9 cellular contexts compared by ENCODE assay signal in the genomic region with DNA sequence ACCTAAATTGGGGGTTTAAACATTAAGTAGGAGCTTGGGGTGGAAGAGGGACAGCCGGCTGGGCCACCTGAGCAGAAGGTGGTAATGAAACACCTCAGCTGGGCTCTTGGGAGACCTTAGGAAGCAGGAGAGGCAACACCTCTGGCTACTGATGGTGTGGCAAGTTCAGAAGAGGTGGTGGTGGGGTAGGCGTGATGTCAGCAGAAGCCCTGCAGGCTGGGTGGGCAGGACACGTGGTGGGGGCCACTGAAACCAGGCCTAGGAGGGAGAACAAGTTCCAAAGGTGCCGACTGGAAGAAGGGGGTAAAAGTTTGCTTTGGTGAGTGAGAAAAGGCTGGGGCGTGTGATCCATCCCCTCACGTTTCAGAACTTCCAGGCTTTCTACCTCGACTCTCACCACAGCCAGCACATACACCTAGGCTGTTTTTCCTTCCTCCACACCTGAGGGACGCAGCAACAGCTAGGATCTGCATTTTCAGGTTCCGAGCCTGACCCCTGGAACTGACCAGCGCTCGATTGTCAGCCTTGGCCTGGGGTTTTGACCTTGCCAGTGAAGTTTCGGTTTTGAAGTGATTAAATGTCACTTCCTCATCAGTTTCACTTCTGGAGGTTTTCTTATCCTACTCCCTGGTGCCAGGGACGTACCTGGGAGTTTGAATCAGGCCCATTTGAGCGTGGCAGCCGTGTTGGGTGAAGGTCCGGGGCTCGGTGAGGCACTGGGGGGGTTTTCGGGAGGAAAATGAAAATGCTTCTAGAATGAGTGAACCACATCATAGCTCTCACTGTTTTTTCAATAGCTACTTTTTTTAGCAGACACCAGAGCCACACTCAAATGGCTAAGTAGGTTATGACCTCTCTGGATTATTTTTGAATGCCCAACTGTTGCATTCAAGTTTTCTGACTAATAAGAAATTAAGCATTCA. TPM values are rescaled to one million over a fixed set of nuclear protein-coding genes. Genes with fewer than 3 reads are reported as not detected.
DNase-seq lines count a peak whose midpoint lies in the region; ATAC-seq and TF ChIP-seq lines count a peak whose summit lies in the region.
"Had no signal": no experiment of that assay in that cellular context is flagged by ENCODE, and none has a peak within 500 bp of the region (broad histone marks: within the 10 kb centered on the region; RNA-seq: fewer than 3 reads in every experiment).

No MANE protein-coding gene starts in this region.

- peak overlapping the region; percentile 54 to 66 for H3K27ac Mint-ChIP-seq in activated naive CD4-positive, alpha-beta T cell treated with anti-CD3 and anti-CD28 coated beads, Interleukin-2, amount 50 U/mL, for 72 hours

- no peaks in the 10 kb centered on the region for H3K27me3 ChIP-seq in heart left ventricle
- no peaks in the 10 kb centered on the region for H3K27me3 ChIP-seq in lower lobe of right lung (ENCODE audit: low read depth)
- no peaks in the 10 kb centered on the region for H3K27me3 ChIP-seq in upper lobe of left lung
- H3K27me3 ChIP-seq: pancreas had no signal

- H3K4me1 ChIP-seq in heart left ventricle (peaks cover 10 to 99% (median 69%) of the 10 kb centered on the region in 12 donors), lower lobe of right lung (peaks cover 63% of the 10 kb centered on the region), upper lobe of left lung (peaks cover 34 to 53% (median 48%) of the 10 kb centered on the region in 4 donors)

- TF ChIP-seq CTCF in heart left ventricle (IDR thresholded peaks at IDR 0.05) (no peak), lower lobe of right lung (IDR thresholded peaks at IDR 0.05) (no peak), upper lobe of left lung (IDR thresholded peaks at IDR 0.05) (no peak)

- H3K9me3 Mint-ChIP-seq in activated naive CD4-positive, alpha-beta T cell treated with anti-CD3 and anti-CD28 coated beads, Interleukin-2, amount 50 U/mL, for 72 hours: no peaks in the 10 kb centered on the region

- no peak for TF ChIP-seq EP300 in upper lobe of left lung (IDR thresholded peaks at IDR 0.05)

- H3K36me3 ChIP-seq in heart left ventricle (peaks cover 0 to 76% (median 67%) of the 10 kb centered on the region in 9 donors), lower lobe of right lung (peaks cover 78% of the 10 kb centered on the region), upper lobe of left lung (peaks cover 7 to 75% (median 43%) of the 10 kb centered on the region in 4 donors)

- DNase-seq in heart left ventricle (peak in 2 of 5 donors; percentile 20 to 48), Right ventricle myocardium inferior (ENCODE audit: missing footprints) (no peak), lower lobe of right lung (no peak), upper lobe of left lung (no peak), 8988T (no peak), OCI-M2 (lab: John Stamatoyannopoulos, UW; ENCODE audit: unreplicated experiment) (no peak)
- no peak for DNase-seq in activated naive CD4-positive, alpha-beta T cell treated with anti-CD3 and anti-CD28 coated beads, Interleukin-2, amount 50 U/mL, for 72 hours (ENCODE audit: low spot score in 2 of 2)
- no peak for DNase-seq in activated T-cell treated with anti-CD3 and anti-CD28 coated beads, Interleukin-2, amount 50 U/mL, for 1 hour

- H3K9me3 ChIP-seq in heart left ventricle (no peaks in the 10 kb centered on the region), lower lobe of right lung (no peaks in the 10 kb centered on the region), upper lobe of left lung (no peaks in the 10 kb centered on the region)
- H3K9me3 ChIP-seq: pancreas had no signal

- intact Hi-C loops in heart left ventricle (cut with DNase I) (loop anchor here in 2 of 10 donors (2.0 to 5.0 kb wide), 2 partner anchors 34 to 35 kb away; no protein-coding TSS in a partner anchor), Right ventricle myocardium inferior (cut with DNase I) (no loop called here), lower lobe of right lung (cut with DNase I) (no loop called here)

- ATAC-seq in heart left ventricle (no peak), Right ventricle myocardium inferior (no peak), lower lobe of right lung (no peak), upper lobe of left lung (ENCODE audit: low FRiP score in 2 of 2) (no peak)
- ATAC-seq in activated naive CD4-positive, alpha-beta T cell treated with anti-CD3 and anti-CD28 coated beads, Interleukin-2, amount 50 U/mL, for 72 hours: no peak
- ATAC-seq: pancreas had no signal

- TF ChIP-seq POLR2A in heart left ventricle (IDR thresholded peaks at IDR 0.05): no peak
- TF ChIP-seq POLR2A in upper lobe of left lung (IDR thresholded peaks at IDR 0.05): no peak

- H3K36me3 Mint-ChIP-seq in activated naive CD4-positive, alpha-beta T cell treated with anti-CD3 and anti-CD28 coated beads, Interleukin-2, amount 50 U/mL, for 72 hours: no peaks in the 10 kb centered on the region

- WGBS in heart left ventricle, 4 donors: 62 to 78% (median 66%) methylated on average over 18 of the region's 18 CpGs
- WGBS in upper lobe of left lung, 2 donors: 65 to 71% methylated on average over 18 of the region's 18 CpGs

- H3K4me3 ChIP-seq in heart left ventricle (no peak overlapping the region), lower lobe of right lung (no peak overlapping the region), upper lobe of left lung (no peak overlapping the region)
- H3K4me3 ChIP-seq: pancreas had no signal

- peak overlapping the region in 11 of 12 donors; percentile 19 to 76 (median 44) for H3K27ac ChIP-seq in heart left ventricle
- peak overlapping the region; percentile 25 for H3K27ac ChIP-seq in lower lobe of right lung
- peak overlapping the region; percentile 1 to 70 (median 52) for H3K27ac ChIP-seq in upper lobe of left lung
- H3K27ac ChIP-seq: pancreas had no signal

RNA-seq across cellular contexts. Expression of a gene that starts 10.0 kb away (rescaled TPM):
- total RNA-seq in heart left ventricle (10 to 100 TPM; 17.0 to 60.0 (median 36.4) TPM), Right ventricle myocardium inferior (27.7 TPM), lower lobe of right lung (25.5 TPM), upper lobe of left lung (10 to 100 TPM; 14.7 to 29.8 (median 26.1) TPM)
- polyA plus RNA-seq in heart left ventricle: 10 to 100 TPM; 12.5 to 38.4 TPM
- total RNA-seq in activated naive CD4-positive, alpha-beta T cell treated with anti-CD3 and anti-CD28 coated beads, Interleukin-2, amount 50 U/mL, for 72 hours: 10 to 100 TPM; 11.0 to 14.4 TPM
